26 cellular contexts compared by ENCODE assay signal in genomic region chr5:137819768-137820167, GRCh38. TPM values are rescaled to one million over a fixed set of nuclear protein-coding genes. Genes with fewer than 3 reads are reported as not detected.
"Had no signal": no experiment of that assay in that cellular context is flagged by ENCODE, and none has a peak within 500 bp of the region (broad histone marks: within the 10 kb centered on the region; RNA-seq: fewer than 3 reads in every experiment).

No MANE protein-coding gene starts in this region.

- H3K4me1 ChIP-seq: SJSA1 had no signal

- H3K4me3 ChIP-seq: MG63, SJSA1, SK-N-MC had no signal

- H3K27ac ChIP-seq: SJSA1, SK-N-MC had no signal

- FAIRE-seq: HepG2, RCC 7860 had no signal

- DNase-seq: IMR-90, Karpas-422, KG1, MG63, NCI-H1092, NCI-H1105 treated with DMSO at 0.1 percent for 48 hours, NCI-H1417 treated with DMSO at 0.1 percent for 48 hours, NCI-H146, NCI-H1694 treated with DMSO at 0.1 percent for 48 hours, NCI-H1930, NCI-H2081 treated with DMSO at 0.1 percent for 48 hours, NCI-H2171, NCI-H226, NCI-H446, NCI-H510A, NCI-H524 treated with DMSO at 0.1 percent for 48 hours, NCI-H69, NCI-H774, Right ventricle myocardium superior, RPMI8226, SIG-M5 had no signal

- H3K9me3 ChIP-seq: MG63, SJSA1 had no signal

- H3K36me3 ChIP-seq: MG63, SJSA1 had no signal

- ATAC-seq: HepG2 had no signal

RNA-seq across cellular contexts. Expression of gene MYOT, which starts 47.9 kb away (rescaled TPM):
- total RNA-seq: HepG2, HT1080, IMR-90, SJSA1 had no signal
- polyA plus RNA-seq: HepG2, IMR-90 had no signal
